8 cellular contexts compared by ENCODE assay signal in genomic region chr6:118709859-118710350, GRCh38. TPM values are rescaled to one million over a fixed set of nuclear protein-coding genes. Genes with fewer than 3 reads are reported as not detected.
A peak's percentile ranks its signal among the peaks of the same experiment; 100 is the strongest.
DNase-seq lines count a peak whose midpoint lies in the region; TF ChIP-seq lines count a peak whose summit lies in the region.

No MANE protein-coding gene starts in this region.

- H3K27me3 ChIP-seq in fibroblast of lung (ENCODE audit: control insufficient read depth, insufficient read depth, low read length) (no peaks in the 10 kb centered on the region), rectal smooth muscle tissue (ENCODE audit: control insufficient read depth, insufficient read depth, low read length) (no peaks in the 10 kb centered on the region), prostate gland (replicated peaks; ENCODE audit: insufficient read depth) (no peaks in the 10 kb centered on the region)

- no peak for TF ChIP-seq CTCF in GM13976 (IDR thresholded peaks at IDR 0.05; ENCODE audit: borderline replicate concordance, control extremely low read depth, extremely low read depth, insufficient read depth, missing control alignments)
- TF ChIP-seq CTCF in HEK293 (tag by site-specific recombination; IDR thresholded peaks at IDR 0.05): no peak
- no peak for TF ChIP-seq CTCF in fibroblast of lung (conservative IDR thresholded peaks at IDR 0.05 in 1 of 2, IDR thresholded peaks at IDR 0.05 in 1 of 2; ENCODE audit: low read depth in 1 of 2, low read length in 2 of 2)
- no peak for TF ChIP-seq CTCF in prostate gland (IDR thresholded peaks at IDR 0.05)

- CTCF ChIA-PET in HEK293 (lab: Yijun Ruan, JAX): interaction anchor here (0.5 to 1.2 kb wide), 5 partner anchors 13 to 451 kb away, joined by 3 to 5 read pairs (median 4); no protein-coding TSS in a partner anchor

- H3K27ac ChIP-seq in HEK293 (ENCODE audit: extremely low read depth, low read depth, low read length) (no peak overlapping the region; the same call in 1 of the 2 replicates), fibroblast of lung (ENCODE audit: insufficient read depth, low read length) (peak overlapping the region; percentile 93), rectal smooth muscle tissue (ENCODE audit: low read depth, low read length) (no peak overlapping the region), prostate gland (no peak overlapping the region)

- peak overlapping the region; percentile 60 for H3K9ac ChIP-seq in fibroblast of lung (ENCODE audit: insufficient read depth, low read length)
- no peak overlapping the region for H3K9ac ChIP-seq in rectal smooth muscle tissue (ENCODE audit: low read length)

- no peak for TF ChIP-seq POLR2A in prostate gland (IDR thresholded peaks at IDR 0.05)

- peak; percentile 63 for DNase-seq in GM13976 (ENCODE audit: low spot score)
- peak; percentile 18 for DNase-seq in NCI-H1436 (lab: John Stamatoyannopoulos, UW)
- DNase-seq in activated CD8-positive, alpha-beta memory T cell treated with anti-CD3 and anti-CD28 coated beads, Interleukin-2, amount 50 U/mL, for 24 hours (ENCODE audit: extremely low read depth): peak; percentile 47
- peak in 1 of 2 donors; percentile 95 for DNase-seq in fibroblast of lung (ENCODE audit: low read depth in 2 of 2)
- no peak for DNase-seq in OCI-M2 (lab: John Stamatoyannopoulos, UW; ENCODE audit: unreplicated experiment)
- no peak for DNase-seq in prostate gland (ENCODE audit: low spot score)

- no peaks in the 10 kb centered on the region for H3K79me2 ChIP-seq in fibroblast of lung (ENCODE audit: control insufficient read depth, insufficient read depth, low read length)

- no peaks in the 10 kb centered on the region for H3K9me3 ChIP-seq in HEK293 (ENCODE audit: control insufficient read depth, insufficient read depth, low read depth, low read length)
- no peaks in the 10 kb centered on the region for H3K9me3 ChIP-seq in fibroblast of lung (ENCODE audit: control insufficient read depth, insufficient read depth, low read depth, low read length)
- no peaks in the 10 kb centered on the region for H3K9me3 ChIP-seq in prostate gland

- peak overlapping the region; percentile 59 for H2AFZ ChIP-seq in fibroblast of lung (ENCODE audit: low read length)

- H3K4me1 ChIP-seq in HEK293 (ENCODE audit: control insufficient read depth, insufficient read depth, low read length) (peaks cover 5% of the 10 kb centered on the region), fibroblast of lung (ENCODE audit: control insufficient read depth, extremely low read depth, insufficient read depth, low read length) (peaks cover 22% of the 10 kb centered on the region), rectal smooth muscle tissue (ENCODE audit: control insufficient read depth, insufficient read depth, low read length) (peaks cover 5% of the 10 kb centered on the region), prostate gland (replicated peaks) (no peaks in the 10 kb centered on the region)

- in situ Hi-C loops in GM13976 (cut with MboI; ENCODE audit: low sequenced_read_pairs, unreplicated experiment): no loop called here

- POLR2A ChIA-PET in HEK293 (lab: Yijun Ruan, JAX): interaction anchor here (0.5 to 1.3 kb wide), 2 partner anchors 30 to 59 kb away, joined by 5 to 8 read pairs; partner anchors contain the start of gene CEP85L

- peak overlapping the region; percentile 79 for H3K4me2 ChIP-seq in fibroblast of lung (ENCODE audit: extremely low read depth, insufficient read depth, low read length)

- H3K36me3 ChIP-seq in HEK293 (ENCODE audit: control insufficient read depth in 2 of 2, insufficient read depth in 1 of 2, low read length in 2 of 2) (no peaks in the 10 kb centered on the region), fibroblast of lung (ENCODE audit: control insufficient read depth, insufficient read depth, low read length) (no peaks in the 10 kb centered on the region), rectal smooth muscle tissue (ENCODE audit: control insufficient read depth, insufficient read depth, low read length) (no peaks in the 10 kb centered on the region), prostate gland (no peaks in the 10 kb centered on the region)

- H4K20me1 ChIP-seq in fibroblast of lung (ENCODE audit: control insufficient read depth, extremely low read depth, insufficient read depth, low read length): no peaks in the 10 kb centered on the region

- WGBS in prostate gland: 43% methylated on average over 3 of the region's 3 CpGs

- intact Hi-C loops in prostate gland (cut with DNase I): no loop called here

- H3K4me3 ChIP-seq in HEK293 (ENCODE audit: low read depth, low read length) (no peak overlapping the region), fibroblast of lung (replicated peaks in 1 of 4; ENCODE audit: control extremely low read depth in 1 of 4, insufficient read depth in 1 of 4, low read depth in 3 of 4, low read length in 4 of 4) (peak overlapping the region; percentile 33 to 65 (median 50)), rectal smooth muscle tissue (ENCODE audit: low read length) (peak overlapping the region; percentile 66), prostate gland (peak overlapping the region in 1 of 2 donors; percentile 17)

TF ChIP-seq in HEK293, 187 proteins besides CTCF, POLR2A, EP300 and RAD21 (continues in another document):
- TF ChIP-seq PRDM10 (tag by site-specific recombination; IDR thresholded peaks at IDR 0.05): peak; percentile 92
- no peak for TF ChIP-seq ZNF518A (tag by site-specific recombination; conservative IDR thresholded peaks at IDR 0.05; ENCODE audit: low read depth)

RNA-seq across cellular contexts. Expression of gene CEP85L, which starts 58.5 kb away (rescaled TPM):
- total RNA-seq in fibroblast of lung: 18.5 and 22.0 TPM in 2 replicates
- polyA plus RNA-seq in fibroblast of lung: 6.4 and 7.3 TPM in 2 replicates
- polyA plus RNA-seq in fibroblast of lung (2012): 3.2 and 4.7 TPM in 2 replicates
- 8.4 and 23.9 TPM in 2 replicates for polyA minus RNA-seq in fibroblast of lung (ENCODE audit: low replicate concordance)
- 10 to 100 TPM in 1 of 2 donors, 1 to 10 TPM in 1; 2.7 to 33.5 TPM for total RNA-seq in prostate gland

Comparison
In these comparisons a context has a peak if more than half of its experiments do, and no peak if none do; other contexts are left out.
1. DNase-seq: peak in GM13976 (single experiment), NCI-H1436 (single experiment) and activated CD8-positive, alpha-beta memory T cell treated with anti-CD3 and anti-CD28 coated beads, Interleukin-2, amount 50 U/mL, for 24 hours (single experiment); none in OCI-M2 (single experiment) and prostate gland (single experiment).